Comparison of ENCODE assay signal across 22 cellular contexts in genomic region chr1:219391297-219391696, GRCh38.
"Had no signal": no experiment of that assay in that cellular context is flagged by ENCODE, and none has a peak within 500 bp of the region (broad histone marks: within the 10 kb centered on the region; RNA-seq: fewer than 3 reads in every experiment).

No MANE protein-coding gene starts in this region.

- ATAC-seq: activated CD4-positive, alpha-beta T cell treated with anti-CD3 and anti-CD28 coated beads for 36 hours; activated CD8-positive, alpha-beta T cell treated with anti-CD3 and anti-CD28 coated beads, Interleukin-2, amount 10 ng/mL, durations not matched to agents 7 days and 5 days; effector memory CD8-positive, alpha-beta T cell; gastroesophageal sphincter; left cardiac atrium; left ventricle myocardium superior; sciatic nerve had no signal

- DNase-seq: activated CD4-positive, alpha-beta T cell treated with anti-CD3 and anti-CD28 coated beads for 36 hours; activated CD4-positive, CD25-positive, alpha-beta regulatory T cell; activated CD8-positive, alpha-beta T cell treated with anti-CD3 and anti-CD28 coated beads, Interleukin-2, amount 10 ng/mL, durations not matched to agents 7 days and 5 days; activated gamma-delta T cell; activated naive CD4-positive, alpha-beta T cell treated with anti-CD3 and anti-CD28 coated beads, Interleukin-2, amount 10 ng/mL, durations not matched to agents 7 days and 5 days; activated T-cell treated with anti-CD3 and anti-CD28 coated beads for 4 hours; amniotic stem cell; brain microvascular endothelial cell; cortex of kidney; effector memory CD8-positive, alpha-beta T cell; erythroblast; hippocampal formation; left cardiac atrium; left ventricle myocardium superior; naive B cell; nephron progenitor cell; ovary; retina; stimulated activated CD4-positive, alpha-beta T cell treated with anti-CD3 and anti-CD28 coated beads, Interleukin-12 subunit alpha, Interleukin-12 subunit beta, amount 100 ng/mL, for 4 hours; stimulated activated CD4-positive, alpha-beta T cell treated with anti-CD3 and anti-CD28 coated beads, Interleukin-4, amount 100 ng/mL, for 1 hour had no signal
